Comparison of ENCODE assay signal across 9 cellular contexts in the genomic region with DNA sequence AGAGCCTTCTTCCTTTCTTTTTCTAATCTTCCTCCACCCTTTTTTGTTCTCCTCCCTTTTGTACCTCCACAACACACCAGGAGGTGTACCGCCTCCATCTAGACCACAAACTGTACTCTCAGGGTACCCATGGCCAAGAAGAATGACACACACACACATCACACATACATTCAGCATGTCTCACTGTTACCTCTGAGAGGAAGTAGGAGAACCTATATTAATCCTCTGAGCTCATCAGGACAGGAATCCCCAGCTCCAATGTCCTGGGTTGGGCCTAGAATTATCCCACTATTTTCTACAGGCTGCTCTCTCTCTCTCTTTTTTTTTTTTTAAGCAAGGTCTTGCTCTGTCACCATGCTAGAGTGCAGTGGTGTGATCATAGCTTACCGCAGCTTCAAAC. TPM values are rescaled to one million over a fixed set of nuclear protein-coding genes. Genes with fewer than 3 reads are reported as not detected.
DNase-seq lines count a peak whose midpoint lies in the region; ATAC-seq and TF ChIP-seq lines count a peak whose summit lies in the region.
"Had no signal": no experiment of that assay in that cellular context is flagged by ENCODE, and none has a peak within 500 bp of the region (broad histone marks: within the 10 kb centered on the region; RNA-seq: fewer than 3 reads in every experiment).

No MANE protein-coding gene starts in this region.

- peaks cover 46% of the 10 kb centered on the region for H3K4me1 Mint-ChIP-seq in activated naive CD8-positive, alpha-beta T cell treated with anti-CD3 and anti-CD28 coated beads, Interleukin-2, amount 10 ng/mL, durations not matched to agents 7 days and 5 days
- H3K4me1 Mint-ChIP-seq: activated B cell treated with CpG ODN at 0.5 μM for 24 hours had no signal

- H3K27me3 Mint-ChIP-seq in activated naive CD8-positive, alpha-beta T cell treated with anti-CD3 and anti-CD28 coated beads, Interleukin-2, amount 10 ng/mL, durations not matched to agents 7 days and 5 days: no peaks in the 10 kb centered on the region
- H3K27me3 Mint-ChIP-seq: activated B cell treated with CpG ODN at 0.5 μM for 24 hours had no signal

- peak overlapping the region; percentile 46 for H3K4me3 Mint-ChIP-seq in activated naive CD8-positive, alpha-beta T cell treated with anti-CD3 and anti-CD28 coated beads, Interleukin-2, amount 10 ng/mL, durations not matched to agents 7 days and 5 days
- H3K4me3 Mint-ChIP-seq: activated B cell treated with CpG ODN at 0.5 μM for 24 hours had no signal

- peaks cover 19 to 29% of the 10 kb centered on the region in 2 donors for H3K4me1 ChIP-seq in uterus

- no peak for TF ChIP-seq POLR2A in uterus (IDR thresholded peaks at IDR 0.05)

- no peak for TF ChIP-seq CTCF in uterus (IDR thresholded peaks at IDR 0.05)

- H3K36me3 Mint-ChIP-seq in activated naive CD8-positive, alpha-beta T cell treated with anti-CD3 and anti-CD28 coated beads, Interleukin-2, amount 10 ng/mL, durations not matched to agents 7 days and 5 days: peaks cover 29% of the 10 kb centered on the region

- peak overlapping the region; percentile 26 for H3K27ac Mint-ChIP-seq in activated naive CD8-positive, alpha-beta T cell treated with anti-CD3 and anti-CD28 coated beads, Interleukin-2, amount 10 ng/mL, durations not matched to agents 7 days and 5 days
- H3K27ac Mint-ChIP-seq: activated B cell treated with CpG ODN at 0.5 μM for 24 hours had no signal

- no peaks in the 10 kb centered on the region for H3K9me3 ChIP-seq in uterus

- no peak overlapping the region for H3K4me3 ChIP-seq in uterus

- H3K27ac ChIP-seq in uterus: peak overlapping the region; percentile 88 to 94

- peak; percentile 57 for ATAC-seq in activated naive CD8-positive, alpha-beta T cell treated with anti-CD3 and anti-CD28 coated beads, Interleukin-2, amount 10 ng/mL, durations not matched to agents 7 days and 5 days (ENCODE audit: low read depth)
- ATAC-seq in HG02884 (IDR thresholded peaks at IDR 0.05; ENCODE audit: unreplicated experiment): no peak
- ATAC-seq in HG03342 (IDR thresholded peaks at IDR 0.05; ENCODE audit: unreplicated experiment): no peak

- H3K9me3 Mint-ChIP-seq in activated naive CD8-positive, alpha-beta T cell treated with anti-CD3 and anti-CD28 coated beads, Interleukin-2, amount 10 ng/mL, durations not matched to agents 7 days and 5 days: no peaks in the 10 kb centered on the region
- H3K9me3 Mint-ChIP-seq: activated B cell treated with CpG ODN at 0.5 μM for 24 hours had no signal

- no peaks in the 10 kb centered on the region for H3K27me3 ChIP-seq in uterus

- intact Hi-C loops in uterus (cut with DNase I; ENCODE audit: low total_unique reads): no loop called here

- no peaks in the 10 kb centered on the region for H3K36me3 ChIP-seq in uterus

- POLR2A ChIA-PET in activated naive CD8-positive, alpha-beta T cell treated with anti-CD3 and anti-CD28 coated beads, Interleukin-2, amount 10 ng/mL, durations not matched to agents 7 days and 5 days (lab: Charles Lee): interaction anchor here (1.1 to 2.5 kb wide), 2 partner anchors 10 kb away, joined by 5 to 15 read pairs; no protein-coding TSS in a partner anchor

- DNase-seq in stimulated activated CD4-positive, alpha-beta T cell treated with anti-CD3 and anti-CD28 coated beads, Interleukin-4, amount 100 ng/mL, for 24 hours: peak; percentile 41
- no peak for DNase-seq in stimulated activated CD4-positive, alpha-beta T cell treated with anti-CD3 and anti-CD28 coated beads, Interleukin-4, amount 100 ng/mL, for 1 hour
- no peak for DNase-seq in activated naive CD8-positive, alpha-beta T cell treated with anti-CD3 and anti-CD28 coated beads, Interleukin-2, amount 10 ng/mL, durations not matched to agents 7 days and 5 days
- DNase-seq in kidney tubule cell (ENCODE audit: low spot score) (peak; percentile 99), uterus (no peak), NCI-H2081 (lab: John Stamatoyannopoulos, UW) (no peak)
- DNase-seq: activated B cell treated with CpG ODN at 0.5 μM for 24 hours had no signal

RNA-seq across cellular contexts. Expression of gene ATP2B4, which starts 36.7 kb away (rescaled TPM):
- total RNA-seq in activated naive CD8-positive, alpha-beta T cell treated with anti-CD3 and anti-CD28 coated beads, Interleukin-2, amount 10 ng/mL, durations not matched to agents 7 days and 5 days: 10 to 100 TPM; 64.5 to 67.2 TPM
- 100 to 1,000 TPM in 3 of 4 donors, 10 to 100 TPM in 1; 82.6 to 464 (median 215) TPM for total RNA-seq in uterus

Comparison
In these comparisons a context has a peak if more than half of its experiments do, and no peak if none do; other contexts are left out.
1. DNase-seq: peak in stimulated activated CD4-positive, alpha-beta T cell treated with anti-CD3 and anti-CD28 coated beads, Interleukin-4, amount 100 ng/mL, for 24 hours (single experiment) and kidney tubule cell (single experiment); none in stimulated activated CD4-positive, alpha-beta T cell treated with anti-CD3 and anti-CD28 coated beads, Interleukin-4, amount 100 ng/mL, for 1 hour (single experiment), activated naive CD8-positive, alpha-beta T cell treated with anti-CD3 and anti-CD28 coated beads, Interleukin-2, amount 10 ng/mL, durations not matched to agents 7 days and 5 days (single experiment), uterus (0 of 2) and NCI-H2081 (0 of 2).